13 cellular contexts compared by ENCODE assay signal in the genomic region with DNA sequence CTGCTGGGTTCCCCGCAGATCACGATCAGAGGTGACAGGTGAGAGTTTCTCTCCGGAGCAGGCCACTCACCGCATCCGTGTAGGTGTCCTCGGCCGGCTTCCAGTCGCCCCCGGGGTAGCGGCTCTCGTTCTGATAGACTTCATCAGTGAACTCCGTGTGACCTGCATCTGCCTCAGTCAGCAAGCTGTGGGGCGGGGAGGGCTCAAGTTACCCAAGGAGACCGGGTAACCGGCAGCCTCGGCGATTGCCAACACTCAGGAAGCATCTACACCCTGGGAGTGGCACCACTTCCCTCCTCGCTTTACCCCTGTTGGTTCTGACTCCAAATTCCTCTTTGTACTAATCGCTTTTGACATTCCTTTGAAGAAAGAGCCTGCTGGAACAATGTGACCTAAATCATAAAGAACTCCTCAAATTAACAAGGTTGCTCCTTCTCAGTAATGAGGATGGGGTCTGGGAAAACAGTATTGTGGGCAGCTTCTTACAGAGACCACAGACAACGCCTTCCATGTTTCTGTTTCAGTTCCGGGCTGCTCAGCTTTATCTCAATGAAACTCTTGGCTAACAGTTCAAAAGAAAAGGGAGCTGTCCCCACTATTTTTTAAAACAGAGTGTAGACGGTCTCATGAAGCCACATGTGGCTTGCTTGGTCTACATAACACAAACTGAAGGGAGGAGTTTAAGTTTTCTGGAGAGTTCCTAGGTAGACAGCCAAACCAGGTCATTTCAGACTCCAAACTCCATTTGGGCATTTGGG.
DNase-seq lines count a peak whose midpoint lies in the region; ATAC-seq and TF ChIP-seq lines count a peak whose summit lies in the region.
"Had no signal": no experiment of that assay in that cellular context is flagged by ENCODE, and none has a peak within 500 bp of the region (broad histone marks: within the 10 kb centered on the region; RNA-seq: fewer than 3 reads in every experiment).

No MANE protein-coding gene starts in this region.

- H3K36me3 ChIP-seq in lower lobe of right lung (peaks cover 93% of the 10 kb centered on the region), tibial artery (peaks cover 40 to 97% (median 92%) of the 10 kb centered on the region in 3 donors)
- H3K36me3 ChIP-seq: BE2C, colonic mucosa had no signal

- ATAC-seq in esophagus mucosa, result peak; percentile 84
- peak; percentile 92 to 96 for ATAC-seq in lower lobe of right lung
- no peak for ATAC-seq in SK-N-SH treated with all-trans-retinoic acid at 6 μM for 48 hours
- no peak for ATAC-seq in activated CD4-positive, CD25-positive, alpha-beta regulatory T cell treated with anti-CD3 and anti-CD28 coated beads, Interleukin-2, amount 50 U/mL, for 24 hours
- ATAC-seq: activated CD8-positive, alpha-beta T cell treated with anti-CD3 and anti-CD28 coated beads, Interleukin-2, amount 10 ng/mL, durations not matched to agents 7 days and 5 days had no signal

- H3K9me3 ChIP-seq in lower lobe of right lung (no peaks in the 10 kb centered on the region), tibial artery (no peaks in the 10 kb centered on the region)
- H3K9me3 ChIP-seq: BE2C, colonic mucosa, esophagus muscularis mucosa had no signal

- no peak overlapping the region for H3K4me3 ChIP-seq in lower lobe of right lung
- no peak overlapping the region for H3K4me3 ChIP-seq in tibial artery
- H3K4me3 ChIP-seq: colonic mucosa, esophagus muscularis mucosa had no signal

- H3K4me1 ChIP-seq in lower lobe of right lung, result peaks cover 19% of the 10 kb centered on the region
- H3K4me1 ChIP-seq in tibial artery, result no peaks in the 10 kb centered on the region
- H3K4me1 ChIP-seq: BE2C, colonic mucosa, esophagus muscularis mucosa had no signal

- H3K27me3 ChIP-seq in lower lobe of right lung (ENCODE audit: low read depth) (no peaks in the 10 kb centered on the region), tibial artery (no peaks in the 10 kb centered on the region)
- H3K27me3 ChIP-seq: BE2C, colonic mucosa, esophagus muscularis mucosa had no signal

- no peak for TF ChIP-seq CTCF in lower lobe of right lung (IDR thresholded peaks at IDR 0.05)
- no peak for TF ChIP-seq CTCF in tibial artery (IDR thresholded peaks at IDR 0.05)

- peak; percentile 23 for DNase-seq in OCI-M1 (lab: John Stamatoyannopoulos, UW)
- DNase-seq in lower lobe of right lung, result peak; percentile 89
- DNase-seq in tibial artery, result peak; percentile 56 to 78
- DNase-seq in NCI-H2227 treated with DMSO at 0.1 percent for 48 hours (lab: John Stamatoyannopoulos, UW), result no peak
- DNase-seq: activated CD8-positive, alpha-beta T cell treated with anti-CD3 and anti-CD28 coated beads, Interleukin-2, amount 10 ng/mL, durations not matched to agents 7 days and 5 days; amniotic stem cell; BE2C; colonic mucosa; NCI-H2107 had no signal

- intact Hi-C loops in lower lobe of right lung (cut with DNase I), result no loop called here
- intact Hi-C loops in tibial artery (cut with DNase I; ENCODE audit: low total_unique reads), result no loop called here

- peak overlapping the region; percentile 70 for H3K27ac ChIP-seq in lower lobe of right lung
- no peak overlapping the region for H3K27ac ChIP-seq in tibial artery
- H3K27ac ChIP-seq: colonic mucosa had no signal

TF ChIP-seq in SK-N-SH treated with all-trans-retinoic acid at 6 μM for 48 hours, 23 proteins besides CTCF, POLR2A, EP300 and RAD21:
- no peak for TF ChIP-seq GLIS3 (CRISPR knock-in tag; IDR thresholded peaks at IDR 0.05)
- TF ChIP-seq ZC3H10 (CRISPR knock-in tag; IDR thresholded peaks at IDR 0.05), result no peak
- TF ChIP-seq ZNF565 (CRISPR knock-in tag; conservative IDR thresholded peaks at IDR 0.05; ENCODE audit: low read depth), result no peak
- TF ChIP-seq RARB (CRISPR knock-in tag; IDR thresholded peaks at IDR 0.05), result no peak
- TF ChIP-seq, protein P1, sequence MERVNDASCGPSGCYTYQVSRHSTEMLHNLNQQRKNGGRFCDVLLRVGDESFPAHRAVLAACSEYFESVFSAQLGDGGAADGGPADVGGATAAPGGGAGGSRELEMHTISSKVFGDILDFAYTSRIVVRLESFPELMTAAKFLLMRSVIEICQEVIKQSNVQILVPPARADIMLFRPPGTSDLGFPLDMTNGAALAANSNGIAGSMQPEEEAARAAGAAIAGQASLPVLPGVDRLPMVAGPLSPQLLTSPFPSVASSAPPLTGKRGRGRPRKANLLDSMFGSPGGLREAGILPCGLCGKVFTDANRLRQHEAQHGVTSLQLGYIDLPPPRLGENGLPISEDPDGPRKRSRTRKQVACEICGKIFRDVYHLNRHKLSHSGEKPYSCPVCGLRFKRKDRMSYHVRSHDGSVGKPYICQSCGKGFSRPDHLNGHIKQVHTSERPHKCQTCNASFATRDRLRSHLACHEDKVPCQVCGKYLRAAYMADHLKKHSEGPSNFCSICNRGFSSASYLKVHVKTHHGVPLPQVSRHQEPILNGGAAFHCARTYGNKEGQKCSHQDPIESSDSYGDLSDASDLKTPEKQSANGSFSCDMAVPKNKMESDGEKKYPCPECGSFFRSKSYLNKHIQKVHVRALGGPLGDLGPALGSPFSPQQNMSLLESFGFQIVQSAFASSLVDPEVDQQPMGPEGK (CRISPR knock-in tag; IDR thresholded peaks at IDR 0.05; ENCODE audit: borderline replicate concordance), result no peak
- TF ChIP-seq, protein P2, sequence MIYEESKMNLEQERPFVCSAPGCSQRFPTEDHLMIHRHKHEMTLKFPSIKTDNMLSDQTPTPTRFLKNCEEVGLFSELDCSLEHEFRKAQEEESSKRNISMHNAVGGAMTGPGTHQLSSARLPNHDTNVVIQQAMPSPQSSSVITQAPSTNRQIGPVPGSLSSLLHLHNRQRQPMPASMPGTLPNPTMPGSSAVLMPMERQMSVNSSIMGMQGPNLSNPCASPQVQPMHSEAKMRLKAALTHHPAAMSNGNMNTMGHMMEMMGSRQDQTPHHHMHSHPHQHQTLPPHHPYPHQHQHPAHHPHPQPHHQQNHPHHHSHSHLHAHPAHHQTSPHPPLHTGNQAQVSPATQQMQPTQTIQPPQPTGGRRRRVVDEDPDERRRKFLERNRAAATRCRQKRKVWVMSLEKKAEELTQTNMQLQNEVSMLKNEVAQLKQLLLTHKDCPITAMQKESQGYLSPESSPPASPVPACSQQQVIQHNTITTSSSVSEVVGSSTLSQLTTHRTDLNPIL (CRISPR knock-in tag; IDR thresholded peaks at IDR 0.05; ENCODE audit: low read depth), result no peak
- no peak for TF ChIP-seq ESRRG (CRISPR knock-in tag; IDR thresholded peaks at IDR 0.05)
- no peak for TF ChIP-seq ARNTL (CRISPR knock-in tag; IDR thresholded peaks at IDR 0.05; ENCODE audit: borderline replicate concordance, low read depth)
- no peak for TF ChIP-seq ISL1 (CRISPR knock-in tag; IDR thresholded peaks at IDR 0.05)
- TF ChIP-seq TCF4 (CRISPR knock-in tag; IDR thresholded peaks at IDR 0.05; ENCODE audit: borderline replicate concordance), result no peak
- TF ChIP-seq PPARA (CRISPR knock-in tag; IDR thresholded peaks at IDR 0.05; ENCODE audit: borderline replicate concordance), result no peak
- TF ChIP-seq ZNF70 (CRISPR knock-in tag; IDR thresholded peaks at IDR 0.05), result no peak
- no peak for TF ChIP-seq SNAI2 (CRISPR knock-in tag; IDR thresholded peaks at IDR 0.05)
- TF ChIP-seq, protein P3, sequence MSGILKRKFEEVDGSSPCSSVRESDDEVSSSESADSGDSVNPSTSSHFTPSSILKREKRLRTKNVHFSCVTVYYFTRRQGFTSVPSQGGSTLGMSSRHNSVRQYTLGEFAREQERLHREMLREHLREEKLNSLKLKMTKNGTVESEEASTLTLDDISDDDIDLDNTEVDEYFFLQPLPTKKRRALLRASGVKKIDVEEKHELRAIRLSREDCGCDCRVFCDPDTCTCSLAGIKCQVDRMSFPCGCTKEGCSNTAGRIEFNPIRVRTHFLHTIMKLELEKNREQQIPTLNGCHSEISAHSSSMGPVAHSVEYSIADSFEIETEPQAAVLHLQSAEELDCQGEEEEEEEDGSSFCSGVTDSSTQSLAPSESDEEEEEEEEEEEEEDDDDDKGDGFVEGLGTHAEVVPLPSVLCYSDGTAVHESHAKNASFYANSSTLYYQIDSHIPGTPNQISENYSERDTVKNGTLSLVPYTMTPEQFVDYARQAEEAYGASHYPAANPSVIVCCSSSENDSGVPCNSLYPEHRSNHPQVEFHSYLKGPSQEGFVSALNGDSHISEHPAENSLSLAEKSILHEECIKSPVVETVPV (CRISPR knock-in tag; IDR thresholded peaks at IDR 0.05), result no peak
- no peak for TF ChIP-seq CSDC2 (CRISPR knock-in tag; IDR thresholded peaks at IDR 0.05)
- TF ChIP-seq ZFP30 (CRISPR knock-in tag; IDR thresholded peaks at IDR 0.05), result no peak
TF ChIP-seq in SK-N-SH treated with all-trans-retinoic acid at 6 μM for 48 hours: peak in this region for 0.

Comparison
In these comparisons a context has a peak if more than half of its experiments do, and no peak if none do; other contexts are left out.
1. ATAC-seq: peak in esophagus mucosa (single experiment) and lower lobe of right lung (2 of 2); none in SK-N-SH treated with all-trans-retinoic acid at 6 μM for 48 hours (single experiment) and activated CD4-positive, CD25-positive, alpha-beta regulatory T cell treated with anti-CD3 and anti-CD28 coated beads, Interleukin-2, amount 50 U/mL, for 24 hours (0 of 2).